8 cellular contexts compared by ENCODE assay signal in genomic region chr1:52139817-52140540, GRCh38. TPM values are rescaled to one million over a fixed set of nuclear protein-coding genes. Genes with fewer than 3 reads are reported as not detected.
DNase-seq lines count a peak whose midpoint lies in the region; ATAC-seq lines count a peak whose summit lies in the region.

No MANE protein-coding gene starts in this region.

- DNase-seq in AG08396 (ENCODE audit: low spot score) (peak; percentile 72), HS-5 (ENCODE audit: low read depth) (peak; percentile 75), lung microvascular endothelial cell (ENCODE audit: low read depth in 2 of 2) (peak; percentile 86 to 95), NCI-H1694 treated with DMSO at 0.1 percent for 48 hours (lab: John Stamatoyannopoulos, UW) (no peak)
- peak; percentile 8 for DNase-seq in activated gamma-delta T cell treated with anti-CD3 and anti-CD28 coated beads, Interleukin-2, amount 50 U/mL, for 16 hours (ENCODE audit: low read depth)

- peak; percentile 60 for ATAC-seq in GM18907 (IDR thresholded peaks at IDR 0.05; ENCODE audit: unreplicated experiment)
- no peak for ATAC-seq in HG03571 (IDR thresholded peaks at IDR 0.05; ENCODE audit: unreplicated experiment)
- no peak for ATAC-seq in HG03521 (IDR thresholded peaks at IDR 0.05; ENCODE audit: unreplicated experiment)

RNA-seq across cellular contexts. Expression of gene ZFYVE9, which starts 1.9 kb away (rescaled TPM):
- total RNA-seq in lung microvascular endothelial cell = 23.5 and 36.7 TPM in 2 replicates
